2 cellular contexts compared by ENCODE assay signal in genomic region chrX:154602766-154603437, GRCh38.
TF ChIP-seq lines count a peak whose summit lies in the region.

No MANE protein-coding gene starts in this region.

TF ChIP-seq in HCT116, 20 proteins besides CTCF, POLR2A, EP300 and RAD21:
- no peak for TF ChIP-seq MAX (IDR thresholded peaks at IDR 0.05)
- TF ChIP-seq ATF3 (IDR thresholded peaks at IDR 0.05) = no peak
- TF ChIP-seq CEBPB (IDR thresholded peaks at IDR 0.05; ENCODE audit: low read depth) = no peak
- no peak for TF ChIP-seq POLR2AphosphoS5 (IDR thresholded peaks at IDR 0.05; ENCODE audit: low read depth, low read length)
- no peak for TF ChIP-seq REST (IDR thresholded peaks at IDR 0.05; ENCODE audit: low read depth)
- no peak for TF ChIP-seq SRF (IDR thresholded peaks at IDR 0.05; ENCODE audit: low read depth)
- TF ChIP-seq ZFX (IDR thresholded peaks at IDR 0.05) = no peak
- TF ChIP-seq TCF7L2 (IDR thresholded peaks at IDR 0.05; ENCODE audit: borderline replicate concordance, extremely low read depth, insufficient read depth, insufficient read length) = no peak

TF ChIP-seq in H1, 55 proteins besides CTCF, POLR2A, EP300 and RAD21:
- TF ChIP-seq FOSL1 (IDR thresholded peaks at IDR 0.05; ENCODE audit: insufficient read depth, low read depth, low read length) (no peak), RNF2 (IDR thresholded peaks at IDR 0.05; ENCODE audit: borderline replicate concordance, low read depth, low read length, missing control alignments, poor library complexity, severe bottlenecking) (no peak), POLR2AphosphoS5 (IDR thresholded peaks at IDR 0.05; ENCODE audit: low read depth, low read length) (no peak), SP1 (IDR thresholded peaks at IDR 0.05; ENCODE audit: low read depth, low read length) (no peak), SAP30 (IDR thresholded peaks at IDR 0.05; ENCODE audit: insufficient read depth, insufficient replicate concordance, low read length) (no peak)
